Comparison of ENCODE assay signal across 8 cellular contexts in the genomic region with DNA sequence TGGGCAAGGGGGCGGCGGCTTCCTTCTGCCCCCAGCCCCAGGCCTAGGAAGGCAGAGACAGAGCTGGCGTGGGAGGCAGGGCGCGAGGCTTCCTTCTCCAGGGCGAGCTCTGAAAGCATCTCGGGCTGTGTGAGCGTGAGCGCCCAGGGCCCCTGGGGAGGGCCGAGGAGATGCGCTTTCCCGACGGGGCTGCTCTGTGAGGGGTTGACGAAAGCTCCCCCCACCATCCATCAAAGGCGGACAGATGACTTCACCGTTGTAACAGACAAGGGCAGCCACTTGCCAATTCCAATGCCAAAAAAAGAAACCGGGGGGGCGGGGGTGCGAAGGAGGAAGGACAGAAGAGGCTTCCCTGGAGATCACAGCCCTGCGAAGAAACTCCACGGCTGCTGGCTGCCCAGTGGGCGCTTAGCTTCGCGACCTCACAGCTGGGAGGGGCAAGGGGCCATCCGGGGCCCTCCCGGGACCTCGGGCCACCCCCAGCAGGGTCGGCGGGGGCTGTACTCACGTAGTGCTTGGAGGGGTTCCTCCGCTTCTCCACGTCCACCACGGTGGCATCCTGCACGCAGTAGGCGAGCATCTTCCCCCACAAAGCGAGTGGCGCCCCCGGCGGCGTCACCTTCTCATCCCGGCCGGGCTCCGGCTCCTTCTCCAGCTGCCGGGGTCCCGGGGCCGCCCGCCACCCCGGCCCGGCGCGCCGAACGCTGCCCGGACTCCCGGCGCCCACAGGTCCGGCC. TPM values are rescaled to one million over a fixed set of nuclear protein-coding genes. Genes with fewer than 3 reads are reported as not detected.
DNase-seq lines count a peak whose midpoint lies in the region; ATAC-seq, FAIRE-seq and TF ChIP-seq lines count a peak whose summit lies in the region.

No MANE protein-coding gene starts in this region.

- no peak for FAIRE-seq in frontal cortex (lab: Jason Lieb, UNC)

- peak; percentile 32 for DNase-seq in activated T-cell treated with anti-CD3 and anti-CD28 coated beads, Interleukin-2, amount 50 U/mL, for 1 hour
- DNase-seq in activated T-cell treated with anti-CD3 and anti-CD28 coated beads for 4 hours (no peak), frontal cortex (ENCODE audit: low spot score in 2 of 2) (peak; percentile 55 to 62), omental fat pad (ENCODE audit: low spot score) (no peak), erythroblast (lab: John Stamatoyannopoulos, UW) (no peak), dedifferentiated amniotic fluid mesenchymal stem cell (ENCODE audit: extremely low spot score) (no peak), NCI-H1436 (lab: John Stamatoyannopoulos, UW) (no peak)
- peak; percentile 50 for DNase-seq in activated T-cell treated with anti-CD3 and anti-CD28 coated beads, Interleukin-2, amount 50 U/mL, for 24 hours

- no peak for TF ChIP-seq POLR2A in erythroblast (IDR thresholded peaks at IDR 0.05; ENCODE audit: low read length)

- H3K27me3 Mint-ChIP-seq in activated T-cell treated with anti-CD3 and anti-CD28 coated beads, Interleukin-2, amount 50 U/mL, for 24 hours, result peaks cover 47% of the 10 kb centered on the region

- TF ChIP-seq CTCF in omental fat pad (IDR thresholded peaks at IDR 0.05), result no peak

- H3K4me3 Mint-ChIP-seq in activated T-cell treated with anti-CD3 and anti-CD28 coated beads, Interleukin-2, amount 50 U/mL, for 24 hours, result peak overlapping the region; percentile 76

- ATAC-seq in omental fat pad (ENCODE audit: low FRiP score), result peak; percentile 19

- peak overlapping the region; percentile 35 for H3K27ac Mint-ChIP-seq in activated T-cell treated with anti-CD3 and anti-CD28 coated beads, Interleukin-2, amount 50 U/mL, for 24 hours

- H3K4me1 Mint-ChIP-seq in activated T-cell treated with anti-CD3 and anti-CD28 coated beads, Interleukin-2, amount 50 U/mL, for 24 hours (ENCODE audit: low read depth), result peaks cover 12% of the 10 kb centered on the region

- no peaks in the 10 kb centered on the region for H3K9me3 Mint-ChIP-seq in activated T-cell treated with anti-CD3 and anti-CD28 coated beads, Interleukin-2, amount 50 U/mL, for 24 hours

- H3K36me3 Mint-ChIP-seq in activated T-cell treated with anti-CD3 and anti-CD28 coated beads, Interleukin-2, amount 50 U/mL, for 24 hours (ENCODE audit: low read depth), result no peaks in the 10 kb centered on the region

RNA-seq across cellular contexts. Expression of a gene that starts 0.5 kb away (rescaled TPM):
- 6.1 TPM for total RNA-seq in frontal cortex
- total RNA-seq in omental fat pad, result 10 to 100 TPM; 21.0 to 36.3 (median 22.5) TPM

Comparison
In these comparisons a context has a peak if more than half of its experiments do, and no peak if none do; other contexts are left out.
1. DNase-seq: peak in activated T-cell treated with anti-CD3 and anti-CD28 coated beads, Interleukin-2, amount 50 U/mL, for 1 hour (single experiment), activated T-cell treated with anti-CD3 and anti-CD28 coated beads, Interleukin-2, amount 50 U/mL, for 24 hours (single experiment) and frontal cortex (2 of 2); none in activated T-cell treated with anti-CD3 and anti-CD28 coated beads for 4 hours (single experiment), omental fat pad (single experiment), erythroblast (0 of 2), dedifferentiated amniotic fluid mesenchymal stem cell (single experiment) and NCI-H1436 (single experiment).